ENCODE assay signal across 1 cellular context in genomic region chr12:52818376-52818775, GRCh38.
TF ChIP-seq lines count a peak whose summit lies in the region.

No MANE protein-coding gene starts in this region.

TF ChIP-seq in GM23338, 12 proteins besides CTCF, POLR2A, EP300 and RAD21 (continued from another document):
- TF ChIP-seq, protein P1, sequence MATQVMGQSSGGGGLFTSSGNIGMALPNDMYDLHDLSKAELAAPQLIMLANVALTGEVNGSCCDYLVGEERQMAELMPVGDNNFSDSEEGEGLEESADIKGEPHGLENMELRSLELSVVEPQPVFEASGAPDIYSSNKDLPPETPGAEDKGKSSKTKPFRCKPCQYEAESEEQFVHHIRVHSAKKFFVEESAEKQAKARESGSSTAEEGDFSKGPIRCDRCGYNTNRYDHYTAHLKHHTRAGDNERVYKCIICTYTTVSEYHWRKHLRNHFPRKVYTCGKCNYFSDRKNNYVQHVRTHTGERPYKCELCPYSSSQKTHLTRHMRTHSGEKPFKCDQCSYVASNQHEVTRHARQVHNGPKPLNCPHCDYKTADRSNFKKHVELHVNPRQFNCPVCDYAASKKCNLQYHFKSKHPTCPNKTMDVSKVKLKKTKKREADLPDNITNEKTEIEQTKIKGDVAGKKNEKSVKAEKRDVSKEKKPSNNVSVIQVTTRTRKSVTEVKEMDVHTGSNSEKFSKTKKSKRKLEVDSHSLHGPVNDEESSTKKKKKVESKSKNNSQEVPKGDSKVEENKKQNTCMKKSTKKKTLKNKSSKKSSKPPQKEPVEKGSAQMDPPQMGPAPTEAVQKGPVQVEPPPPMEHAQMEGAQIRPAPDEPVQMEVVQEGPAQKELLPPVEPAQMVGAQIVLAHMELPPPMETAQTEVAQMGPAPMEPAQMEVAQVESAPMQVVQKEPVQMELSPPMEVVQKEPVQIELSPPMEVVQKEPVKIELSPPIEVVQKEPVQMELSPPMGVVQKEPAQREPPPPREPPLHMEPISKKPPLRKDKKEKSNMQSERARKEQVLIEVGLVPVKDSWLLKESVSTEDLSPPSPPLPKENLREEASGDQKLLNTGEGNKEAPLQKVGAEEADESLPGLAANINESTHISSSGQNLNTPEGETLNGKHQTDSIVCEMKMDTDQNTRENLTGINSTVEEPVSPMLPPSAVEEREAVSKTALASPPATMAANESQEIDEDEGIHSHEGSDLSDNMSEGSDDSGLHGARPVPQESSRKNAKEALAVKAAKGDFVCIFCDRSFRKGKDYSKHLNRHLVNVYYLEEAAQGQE (IDR thresholded peaks at IDR 0.05; ENCODE audit: unreplicated experiment) = no peak
- no peak for TF ChIP-seq NANOG (IDR thresholded peaks at IDR 0.05; ENCODE audit: borderline replicate concordance)
- no peak for TF ChIP-seq ZNF114 (CRISPR knock-in tag; IDR thresholded peaks at IDR 0.05)
- no peak for TF ChIP-seq STAT1 (IDR thresholded peaks at IDR 0.05; ENCODE audit: unreplicated experiment)
- no peak for TF ChIP-seq ZNF462 (CRISPR knock-in tag; IDR thresholded peaks at IDR 0.05)
- no peak for TF ChIP-seq ZNF331 (CRISPR knock-in tag; IDR thresholded peaks at IDR 0.05; ENCODE audit: low read depth)
